1 cellular context compared by ENCODE assay signal in genomic region chr2:888906-889566, GRCh38.
TF ChIP-seq lines count a peak whose summit lies in the region.

No MANE protein-coding gene starts in this region.

TF ChIP-seq in HepG2, 621 proteins besides CTCF, POLR2A, EP300 and RAD21 (continued from another document):
- TF ChIP-seq, protein P1, sequence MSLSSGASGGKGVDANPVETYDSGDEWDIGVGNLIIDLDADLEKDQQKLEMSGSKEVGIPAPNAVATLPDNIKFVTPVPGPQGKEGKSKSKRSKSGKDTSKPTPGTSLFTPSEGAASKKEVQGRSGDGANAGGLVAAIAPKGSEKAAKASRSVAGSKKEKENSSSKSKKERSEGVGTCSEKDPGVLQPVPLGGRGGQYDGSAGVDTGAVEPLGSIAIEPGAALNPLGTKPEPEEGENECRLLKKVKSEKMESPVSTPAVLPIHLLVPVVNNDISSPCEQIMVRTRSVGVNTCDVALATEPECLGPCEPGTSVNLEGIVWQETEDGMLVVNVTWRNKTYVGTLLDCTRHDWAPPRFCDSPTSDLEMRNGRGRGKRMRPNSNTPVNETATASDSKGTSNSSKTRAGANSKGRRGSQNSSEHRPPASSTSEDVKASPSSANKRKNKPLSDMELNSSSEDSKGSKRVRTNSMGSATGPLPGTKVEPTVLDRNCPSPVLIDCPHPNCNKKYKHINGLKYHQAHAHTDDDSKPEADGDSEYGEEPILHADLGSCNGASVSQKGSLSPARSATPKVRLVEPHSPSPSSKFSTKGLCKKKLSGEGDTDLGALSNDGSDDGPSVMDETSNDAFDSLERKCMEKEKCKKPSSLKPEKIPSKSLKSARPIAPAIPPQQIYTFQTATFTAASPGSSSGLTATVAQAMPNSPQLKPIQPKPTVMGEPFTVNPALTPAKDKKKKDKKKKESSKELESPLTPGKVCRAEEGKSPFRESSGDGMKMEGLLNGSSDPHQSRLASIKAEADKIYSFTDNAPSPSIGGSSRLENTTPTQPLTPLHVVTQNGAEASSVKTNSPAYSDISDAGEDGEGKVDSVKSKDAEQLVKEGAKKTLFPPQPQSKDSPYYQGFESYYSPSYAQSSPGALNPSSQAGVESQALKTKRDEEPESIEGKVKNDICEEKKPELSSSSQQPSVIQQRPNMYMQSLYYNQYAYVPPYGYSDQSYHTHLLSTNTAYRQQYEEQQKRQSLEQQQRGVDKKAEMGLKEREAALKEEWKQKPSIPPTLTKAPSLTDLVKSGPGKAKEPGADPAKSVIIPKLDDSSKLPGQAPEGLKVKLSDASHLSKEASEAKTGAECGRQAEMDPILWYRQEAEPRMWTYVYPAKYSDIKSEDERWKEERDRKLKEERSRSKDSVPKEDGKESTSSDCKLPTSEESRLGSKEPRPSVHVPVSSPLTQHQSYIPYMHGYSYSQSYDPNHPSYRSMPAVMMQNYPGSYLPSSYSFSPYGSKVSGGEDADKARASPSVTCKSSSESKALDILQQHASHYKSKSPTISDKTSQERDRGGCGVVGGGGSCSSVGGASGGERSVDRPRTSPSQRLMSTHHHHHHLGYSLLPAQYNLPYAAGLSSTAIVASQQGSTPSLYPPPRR (CRISPR knock-in tag; IDR thresholded peaks at IDR 0.05; ENCODE audit: borderline replicate concordance), result no peak
- TF ChIP-seq NBN (conservative IDR thresholded peaks at IDR 0.05) (no peak), MED1 (CRISPR knock-in tag; IDR thresholded peaks at IDR 0.05) (no peak), GABPA (IDR thresholded peaks at IDR 0.05; ENCODE audit: low read depth, low read length) (no peak), GABPA (CRISPR knock-in tag; IDR thresholded peaks at IDR 0.05; ENCODE audit: low read depth) (no peak), ZNF484 (CRISPR knock-in tag; IDR thresholded peaks at IDR 0.05; ENCODE audit: borderline replicate concordance, low read depth) (no peak), PAX8 (CRISPR knock-in tag; IDR thresholded peaks at IDR 0.05; ENCODE audit: borderline replicate concordance) (no peak), ADNP (CRISPR knock-in tag; IDR thresholded peaks at IDR 0.05) (no peak), SP140L (CRISPR knock-in tag; IDR thresholded peaks at IDR 0.05; ENCODE audit: borderline replicate concordance) (no peak)
- TF ChIP-seq, protein P2, sequence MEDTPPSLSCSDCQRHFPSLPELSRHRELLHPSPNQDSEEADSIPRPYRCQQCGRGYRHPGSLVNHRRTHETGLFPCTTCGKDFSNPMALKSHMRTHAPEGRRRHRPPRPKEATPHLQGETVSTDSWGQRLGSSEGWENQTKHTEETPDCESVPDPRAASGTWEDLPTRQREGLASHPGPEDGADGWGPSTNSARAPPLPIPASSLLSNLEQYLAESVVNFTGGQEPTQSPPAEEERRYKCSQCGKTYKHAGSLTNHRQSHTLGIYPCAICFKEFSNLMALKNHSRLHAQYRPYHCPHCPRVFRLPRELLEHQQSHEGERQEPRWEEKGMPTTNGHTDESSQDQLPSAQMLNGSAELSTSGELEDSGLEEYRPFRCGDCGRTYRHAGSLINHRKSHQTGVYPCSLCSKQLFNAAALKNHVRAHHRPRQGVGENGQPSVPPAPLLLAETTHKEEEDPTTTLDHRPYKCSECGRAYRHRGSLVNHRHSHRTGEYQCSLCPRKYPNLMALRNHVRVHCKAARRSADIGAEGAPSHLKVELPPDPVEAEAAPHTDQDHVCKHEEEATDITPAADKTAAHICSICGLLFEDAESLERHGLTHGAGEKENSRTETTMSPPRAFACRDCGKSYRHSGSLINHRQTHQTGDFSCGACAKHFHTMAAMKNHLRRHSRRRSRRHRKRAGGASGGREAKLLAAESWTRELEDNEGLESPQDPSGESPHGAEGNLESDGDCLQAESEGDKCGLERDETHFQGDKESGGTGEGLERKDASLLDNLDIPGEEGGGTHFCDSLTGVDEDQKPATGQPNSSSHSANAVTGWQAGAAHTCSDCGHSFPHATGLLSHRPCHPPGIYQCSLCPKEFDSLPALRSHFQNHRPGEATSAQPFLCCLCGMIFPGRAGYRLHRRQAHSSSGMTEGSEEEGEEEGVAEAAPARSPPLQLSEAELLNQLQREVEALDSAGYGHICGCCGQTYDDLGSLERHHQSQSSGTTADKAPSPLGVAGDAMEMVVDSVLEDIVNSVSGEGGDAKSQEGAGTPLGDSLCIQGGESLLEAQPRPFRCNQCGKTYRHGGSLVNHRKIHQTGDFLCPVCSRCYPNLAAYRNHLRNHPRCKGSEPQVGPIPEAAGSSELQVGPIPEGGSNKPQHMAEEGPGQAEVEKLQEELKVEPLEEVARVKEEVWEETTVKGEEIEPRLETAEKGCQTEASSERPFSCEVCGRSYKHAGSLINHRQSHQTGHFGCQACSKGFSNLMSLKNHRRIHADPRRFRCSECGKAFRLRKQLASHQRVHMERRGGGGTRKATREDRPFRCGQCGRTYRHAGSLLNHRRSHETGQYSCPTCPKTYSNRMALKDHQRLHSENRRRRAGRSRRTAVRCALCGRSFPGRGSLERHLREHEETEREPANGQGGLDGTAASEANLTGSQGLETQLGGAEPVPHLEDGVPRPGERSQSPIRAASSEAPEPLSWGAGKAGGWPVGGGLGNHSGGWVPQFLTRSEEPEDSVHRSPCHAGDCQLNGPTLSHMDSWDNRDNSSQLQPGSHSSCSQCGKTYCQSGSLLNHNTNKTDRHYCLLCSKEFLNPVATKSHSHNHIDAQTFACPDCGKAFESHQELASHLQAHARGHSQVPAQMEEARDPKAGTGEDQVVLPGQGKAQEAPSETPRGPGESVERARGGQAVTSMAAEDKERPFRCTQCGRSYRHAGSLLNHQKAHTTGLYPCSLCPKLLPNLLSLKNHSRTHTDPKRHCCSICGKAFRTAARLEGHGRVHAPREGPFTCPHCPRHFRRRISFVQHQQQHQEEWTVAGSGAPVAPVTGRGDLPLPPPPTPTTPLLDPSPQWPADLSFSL (CRISPR knock-in tag; IDR thresholded peaks at IDR 0.05), result no peak
